ENCODE assay signal across 14 cellular contexts in the genomic region with DNA sequence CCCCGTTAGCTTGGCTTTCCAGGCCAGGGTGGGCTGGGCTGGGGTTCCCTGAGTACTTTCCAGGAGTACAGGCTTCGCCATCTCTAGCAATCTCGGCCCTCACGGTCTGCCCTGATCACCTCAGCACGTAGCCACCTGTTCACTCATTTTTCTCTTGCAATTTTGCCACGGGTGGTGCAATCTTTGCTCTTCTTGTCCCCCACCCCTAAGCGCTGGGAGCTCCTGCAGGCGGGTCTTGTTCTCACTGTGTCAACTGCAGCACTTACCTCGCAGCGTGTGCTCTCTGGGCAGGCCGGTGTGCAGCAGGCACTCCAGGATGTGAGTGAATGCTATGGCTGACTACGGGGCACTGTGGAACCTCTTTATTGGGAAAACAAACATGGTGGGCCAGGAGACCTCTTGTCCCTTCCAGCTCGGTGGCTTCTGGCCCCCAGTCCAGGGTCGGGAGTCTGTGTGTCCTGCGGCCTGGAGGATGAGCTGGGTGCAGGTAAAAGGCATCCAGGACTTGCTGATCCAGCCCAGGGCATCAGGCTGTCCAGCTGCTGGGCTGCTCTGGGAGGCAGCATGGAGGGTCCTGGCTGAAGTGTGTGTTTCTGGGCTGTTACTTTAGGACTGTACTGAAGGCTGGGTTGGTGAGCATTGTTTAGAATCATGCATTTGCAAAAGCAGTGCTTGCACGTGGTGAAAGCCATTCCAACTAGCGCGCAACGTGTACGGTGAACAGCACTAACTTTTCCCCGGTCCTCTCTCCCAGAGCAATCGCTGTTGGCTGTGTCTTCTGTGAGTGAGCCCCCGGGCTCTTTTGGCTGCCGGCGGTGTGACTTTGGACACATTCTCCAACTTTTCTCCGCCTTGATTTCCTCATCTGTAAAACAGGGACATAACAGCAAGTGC. TPM values are rescaled to one million over a fixed set of nuclear protein-coding genes. Genes with fewer than 3 reads are reported as not detected.
DNase-seq lines count a peak whose midpoint lies in the region; ATAC-seq and TF ChIP-seq lines count a peak whose summit lies in the region.
"Had no signal": no experiment of that assay in that cellular context is flagged by ENCODE, and none has a peak within 500 bp of the region (broad histone marks: within the 10 kb centered on the region; RNA-seq: fewer than 3 reads in every experiment).

No MANE protein-coding gene starts in this region.

- peak overlapping the region; percentile 98 for H3K27ac ChIP-seq in vagina
- H3K27ac ChIP-seq: GM23248, HL-60 had no signal

- H3K4me1 Mint-ChIP-seq in activated T-helper 17 cell treated with anti-CD3 and anti-CD28 coated beads, Interleukin-2, amount 50 U/mL, for 72 hours = no peaks in the 10 kb centered on the region
- H3K4me1 Mint-ChIP-seq in naive B cell = peaks cover 14 to 21% (median 21%) of the 10 kb centered on the region in 3 donors

- peak overlapping the region; percentile 78 for H3K4me3 Mint-ChIP-seq in activated T-helper 17 cell treated with anti-CD3 and anti-CD28 coated beads, Interleukin-2, amount 50 U/mL, for 72 hours
- peak overlapping the region in 7 of 8 donors; percentile 30 to 90 (median 67) for H3K4me3 Mint-ChIP-seq in naive B cell

- no peaks in the 10 kb centered on the region for H3K27me3 Mint-ChIP-seq in activated T-helper 17 cell treated with anti-CD3 and anti-CD28 coated beads, Interleukin-2, amount 50 U/mL, for 72 hours
- peaks cover 0 to 4% (median 0%) of the 10 kb centered on the region in 3 donors for H3K27me3 Mint-ChIP-seq in naive B cell

- no peaks in the 10 kb centered on the region for H3K36me3 Mint-ChIP-seq in activated T-helper 17 cell treated with anti-CD3 and anti-CD28 coated beads, Interleukin-2, amount 50 U/mL, for 72 hours (ENCODE audit: low read depth)
- no peaks in the 10 kb centered on the region for H3K36me3 Mint-ChIP-seq in naive B cell

- intact Hi-C loops in Right ventricle myocardium inferior (cut with DNase I) (no loop called here), left cardiac atrium (cut with DNase I) (no loop called here), vagina (cut with DNase I) (loop anchor here (5.0 kb wide), 1 partner anchor 599 kb away; the partner anchor contains the start of gene FBRSL1)

- H3K9me3 ChIP-seq in vagina = no peaks in the 10 kb centered on the region

- no peak overlapping the region for H3K27ac Mint-ChIP-seq in activated T-helper 17 cell treated with anti-CD3 and anti-CD28 coated beads, Interleukin-2, amount 50 U/mL, for 72 hours
- H3K27ac Mint-ChIP-seq in naive B cell = peak overlapping the region in 2 of 6 donors; percentile 47 to 64

- ATAC-seq in Right ventricle myocardium inferior = no peak
- ATAC-seq in left cardiac atrium = no peak
- ATAC-seq in activated T-helper 17 cell treated with anti-CD3 and anti-CD28 coated beads, Interleukin-2, amount 50 U/mL, for 72 hours (replicated peaks) = no peak
- ATAC-seq in naive B cell (ENCODE audit: low read depth in 2 of 2) = no peak
- ATAC-seq in HG02938 (IDR thresholded peaks at IDR 0.05; ENCODE audit: unreplicated experiment) = no peak

- TF ChIP-seq CTCF in vagina (IDR thresholded peaks at IDR 0.05) = no peak

- peaks cover 0 to 11% of the 10 kb centered on the region in 2 donors for H3K36me3 ChIP-seq in vagina

- H3K4me1 ChIP-seq in vagina = peaks cover 27% of the 10 kb centered on the region

- H3K27me3 ChIP-seq in vagina = no peaks in the 10 kb centered on the region

- H3K9me3 Mint-ChIP-seq in activated T-helper 17 cell treated with anti-CD3 and anti-CD28 coated beads, Interleukin-2, amount 50 U/mL, for 72 hours = no peaks in the 10 kb centered on the region
- no peaks in the 10 kb centered on the region for H3K9me3 Mint-ChIP-seq in naive B cell

- no peak for TF ChIP-seq POLR2A in vagina (IDR thresholded peaks at IDR 0.05)

- H3K4me3 ChIP-seq in vagina = no peak overlapping the region
- H3K4me3 ChIP-seq: GM23248 had no signal

- DNase-seq in Right ventricle myocardium inferior (ENCODE audit: missing footprints) (peak; percentile 53), left cardiac atrium (no peak), naive B cell (no peak), vagina (ENCODE audit: extremely low spot score in 2 of 2) (no peak), NCI-H1417 treated with DMSO at 0.1 percent for 48 hours (lab: John Stamatoyannopoulos, UW) (no peak), NCI-H2196 treated with DMSO at 0.1 percent for 48 hours (lab: John Stamatoyannopoulos, UW; ENCODE audit: unreplicated experiment) (no peak)
- DNase-seq: activated gamma-delta T cell treated with Interleukin-2 at 50 U/mL for 16 hours; central memory CD4-positive, alpha-beta T cell; DND-41; NCI-H2081 treated with DMSO at 0.1 percent for 48 hours had no signal

RNA-seq across cellular contexts. Expression of gene ULK1, which starts 1.5 kb away (rescaled TPM):
- 49.3 TPM for total RNA-seq in Right ventricle myocardium inferior
- total RNA-seq in left cardiac atrium = 10 to 100 TPM; 27.6 to 34.5 TPM
- 10 to 100 TPM; 14.7 to 21.5 TPM for total RNA-seq in activated T-helper 17 cell treated with anti-CD3 and anti-CD28 coated beads, Interleukin-2, amount 50 U/mL, for 72 hours
- polyA plus RNA-seq in naive B cell (ENCODE audit: low read depth in 6 of 6) = 1 to 10 TPM in 1 of 6 donors, under 1 TPM in 5; 0.22 to 2.1 (median 0.73) TPM
- 33.1 TPM for total RNA-seq in vagina

RNA-seq across cellular contexts. Expression of gene PUS1, which starts 36.1 kb away (rescaled TPM):
- total RNA-seq in Right ventricle myocardium inferior (9.4 TPM), left cardiac atrium (10 to 100 TPM in 1 of 2 donors, 1 to 10 TPM in 1; 7.7 to 19.2 TPM), vagina (37.6 TPM)
- total RNA-seq in activated T-helper 17 cell treated with anti-CD3 and anti-CD28 coated beads, Interleukin-2, amount 50 U/mL, for 72 hours = 10 to 100 TPM; 31.5 to 75.2 TPM
- 10 to 100 TPM in 5 of 6 donors, 1 to 10 TPM in 1; 9.7 to 43.2 (median 22.5) TPM for polyA plus RNA-seq in naive B cell (ENCODE audit: low read depth in 6 of 6)

RNA-seq across cellular contexts. Expression of gene EP400, which starts 56.8 kb away (rescaled TPM):
- 13.9 TPM for total RNA-seq in Right ventricle myocardium inferior
- 10 to 100 TPM; 15.7 to 21.1 TPM for total RNA-seq in left cardiac atrium
- total RNA-seq in activated T-helper 17 cell treated with anti-CD3 and anti-CD28 coated beads, Interleukin-2, amount 50 U/mL, for 72 hours = 10 to 100 TPM; 47.1 to 60.0 TPM
- 10 to 100 TPM in 1 of 6 donors, 1 to 10 TPM in 5; 5.8 to 11.7 (median 6.4) TPM for polyA plus RNA-seq in naive B cell (ENCODE audit: low read depth in 6 of 6)
- 35.6 TPM for total RNA-seq in vagina
